10 cellular contexts compared by ENCODE assay signal in genomic region chr4:105619193-105619931, GRCh38.
A peak's percentile ranks its signal among the peaks of the same experiment; 100 is the strongest.
DNase-seq lines count a peak whose midpoint lies in the region; ATAC-seq and TF ChIP-seq lines count a peak whose summit lies in the region.
"Had no signal": no experiment of that assay in that cellular context is flagged by ENCODE, and none has a peak within 500 bp of the region (broad histone marks: within the 10 kb centered on the region; RNA-seq: fewer than 3 reads in every experiment).

No MANE protein-coding gene starts in this region.

- H3K4me3 ChIP-seq in astrocyte of the spinal cord (ENCODE audit: low read depth, low read length) = no peak overlapping the region
- no peak overlapping the region for H3K4me3 ChIP-seq in thyroid gland (replicated peaks in 1 of 3)

- intact Hi-C loops in left colon (cut with DNase I, micrococcal nuclease) (no loop called here), thyroid gland (cut with DNase I) (no loop called here)

- H3K4me1 ChIP-seq in thyroid gland = peaks cover 18 to 47% of the 10 kb centered on the region in 2 donors

- ATAC-seq in left colon (peak; percentile 78), HG03159 (IDR thresholded peaks at IDR 0.05; ENCODE audit: unreplicated experiment) (no peak)
- ATAC-seq: activated CD8-positive, alpha-beta T cell treated with anti-CD3 and anti-CD28 coated beads for 36 hours had no signal

- TF ChIP-seq POLR2A in thyroid gland (IDR thresholded peaks at IDR 0.05) = no peak

- in situ Hi-C loops in astrocyte of the spinal cord (cut with HindIII; ENCODE audit: low sequenced_read_pairs) = no loop called here

- 38 to 45% methylated on average over 5 of the region's 5 CpGs for WGBS in thyroid gland, 2 donors

- peak overlapping the region; percentile 9 to 52 (median 26) for H3K27ac ChIP-seq in thyroid gland
- H3K27ac ChIP-seq: brain microvascular endothelial cell had no signal

- DNase-seq in NCI-H2196 treated with DMSO at 0.1 percent for 48 hours (lab: John Stamatoyannopoulos, UW; ENCODE audit: unreplicated experiment) = peak; percentile 36
- peak; percentile 61 for DNase-seq in astrocyte of the spinal cord (ENCODE audit: low read depth, low spot score)
- DNase-seq in left colon = peak; percentile 69 to 77
- DNase-seq in thyroid gland = peak; percentile 96 to 97
- no peak for DNase-seq in AG08395 (ENCODE audit: low spot score)
- no peak for DNase-seq in activated gamma-delta T cell (lab: John Stamatoyannopoulos, UW)
- DNase-seq: activated CD8-positive, alpha-beta T cell treated with anti-CD3 and anti-CD28 coated beads for 36 hours; brain microvascular endothelial cell; KBM-7 had no signal

- no peaks in the 10 kb centered on the region for H3K36me3 ChIP-seq in thyroid gland
- H3K36me3 ChIP-seq: brain microvascular endothelial cell had no signal

- no peaks in the 10 kb centered on the region for H3K27me3 ChIP-seq in thyroid gland
- H3K27me3 ChIP-seq: brain microvascular endothelial cell had no signal

- no peaks in the 10 kb centered on the region for H3K9me3 ChIP-seq in thyroid gland

- no peak for TF ChIP-seq CTCF in astrocyte of the spinal cord (IDR thresholded peaks at IDR 0.05; ENCODE audit: low read depth, low read length)
- no peak for TF ChIP-seq CTCF in thyroid gland (IDR thresholded peaks at IDR 0.05)

Comparison
In these comparisons a context has a peak if more than half of its experiments do, and no peak if none do; other contexts are left out.
1. DNase-seq: peak in NCI-H2196 treated with DMSO at 0.1 percent for 48 hours (single experiment), astrocyte of the spinal cord (single experiment), left colon (2 of 2) and thyroid gland (2 of 2); none in AG08395 (single experiment) and activated gamma-delta T cell (single experiment).